8 cellular contexts compared by ENCODE assay signal in the genomic region with DNA sequence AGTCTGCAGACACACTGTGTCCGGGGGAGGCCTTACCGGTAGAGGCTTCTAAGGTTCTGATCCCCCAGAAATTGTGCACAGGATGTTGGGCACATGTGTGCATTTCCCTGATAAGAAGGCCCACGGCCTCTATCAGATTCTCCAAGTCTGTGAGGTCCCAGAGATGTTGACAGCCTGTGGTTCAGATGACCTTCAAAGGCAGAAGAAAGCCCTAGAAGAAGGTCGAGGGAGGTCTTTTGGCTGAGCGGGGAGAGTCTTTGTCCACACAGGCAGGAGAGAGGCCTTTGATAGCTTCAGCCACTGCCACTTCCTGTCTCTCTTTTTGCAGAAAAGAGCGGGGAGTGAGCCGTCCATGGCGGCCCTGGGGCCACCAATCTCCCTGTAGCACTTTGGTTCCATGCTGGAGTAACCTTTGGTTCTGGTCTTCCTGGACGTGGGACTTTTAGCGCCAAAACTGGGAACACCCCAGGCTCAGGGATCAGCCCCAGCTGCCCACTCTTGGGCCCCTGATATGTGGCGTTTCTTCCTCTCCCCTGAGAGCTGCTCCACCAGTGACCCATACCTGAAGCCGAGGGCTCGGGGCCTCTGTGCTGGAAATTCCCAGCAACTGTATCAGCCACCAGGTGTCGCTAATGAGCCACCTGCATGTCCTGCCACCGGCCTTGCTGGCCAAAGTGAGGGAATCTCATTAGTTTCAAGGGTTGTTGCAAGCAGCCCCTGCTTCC. TPM values are rescaled to one million over a fixed set of nuclear protein-coding genes. Genes with fewer than 3 reads are reported as not detected.
DNase-seq lines count a peak whose midpoint lies in the region; TF ChIP-seq lines count a peak whose summit lies in the region.

No MANE protein-coding gene starts in this region.

- H3K9me3 ChIP-seq in SK-N-SH = no peaks in the 10 kb centered on the region
- H3K9me3 ChIP-seq in ovary = no peaks in the 10 kb centered on the region
- no peaks in the 10 kb centered on the region for H3K9me3 ChIP-seq in transverse colon

- peak overlapping the region in 1 of 2 experiments; percentile 42; a peak in 1 of 4 replicates for H3K4me3 ChIP-seq in SK-N-SH (ENCODE audit: low read depth in 2 of 2, low read length in 1 of 2)
- H3K4me3 ChIP-seq in ovary = no peak overlapping the region
- H3K4me3 ChIP-seq in transverse colon = no peak overlapping the region

- CTCF ChIA-PET in SK-N-SH (lab: Yijun Ruan, JAX) = interaction anchor here (0.6 to 20.9 kb wide), 63 partner anchors 9 to 384 kb away, joined by 3 to 365 read pairs (median 5); partner anchors contain the start of genes KSR1 and LGALS9

- H3K4me1 ChIP-seq in SK-N-SH (ENCODE audit: control insufficient read depth in 1 of 2, insufficient read depth in 2 of 2, low read depth in 1 of 2, low read length in 1 of 2) = peaks cover 0 to under 1% of the 10 kb centered on the region in 2 experiments; a peak in 1 of 4 replicates
- H3K4me1 ChIP-seq in ovary (ENCODE audit: insufficient read depth) = peaks cover 4% of the 10 kb centered on the region
- peaks cover 0 to 19% (median 11%) of the 10 kb centered on the region in 4 donors for H3K4me1 ChIP-seq in transverse colon

- intact Hi-C loops in ovary (cut with DNase I) = loop anchor here (2.0 to 10.0 kb wide), 6 partner anchors 48 to 366 kb away; partner anchors contain the start of gene KSR1 (in 3 of the 4)
- intact Hi-C loops in transverse colon (cut with DNase I; ENCODE audit: low total_unique reads) = loop anchor here (2.0 to 10.0 kb wide), 2 partner anchors 48 to 368 kb away; no protein-coding TSS in a partner anchor

- H3K9ac ChIP-seq in SK-N-SH = no peak overlapping the region

- H3K36me3 ChIP-seq in SK-N-SH (replicated peaks in 1 of 2; ENCODE audit: control insufficient read depth in 1 of 2, insufficient read depth in 2 of 2, low read length in 1 of 2) (peaks cover 3 to 18% of the 10 kb centered on the region in 2 experiments), ovary (no peaks in the 10 kb centered on the region), transverse colon (peaks cover 0 to 5% (median 0%) of the 10 kb centered on the region in 4 donors)

- 49% methylated on average over 13 of the region's 15 CpGs for WGBS in SK-N-SH (ENCODE audit: low lambda C conversion rate)
- WGBS in ovary, 3 donors = 46 to 50% (median 48%) methylated on average over 15 of the region's 15 CpGs
- WGBS in transverse colon (ENCODE audit: low coverage in 1 of 2), 2 donors = 47% methylated on average over 15 of the region's 15 CpGs; no CpG with 5 or more reads in 1 of the 2 donors

- H4K20me1 ChIP-seq in SK-N-SH (ENCODE audit: insufficient read depth) = no peaks in the 10 kb centered on the region

- H3K4me2 ChIP-seq in SK-N-SH = no peak overlapping the region

- H3K79me2 ChIP-seq in SK-N-SH (ENCODE audit: insufficient read depth) = no peaks in the 10 kb centered on the region

- POLR2A ChIA-PET in SK-N-SH (lab: Yijun Ruan, JAX) = no interaction called here

- no peaks in the 10 kb centered on the region for H3K9me2 ChIP-seq in SK-N-SH

- peak; percentile 77 for TF ChIP-seq RAD21 in Ishikawa (IDR thresholded peaks at IDR 0.05; ENCODE audit: low read depth)
- peak; percentile 69 for TF ChIP-seq RAD21 in SK-N-SH (IDR thresholded peaks at IDR 0.05; ENCODE audit: low read length)

- peaks cover 4% of the 10 kb centered on the region for H3F3A ChIP-seq in SK-N-SH (replicated peaks; ENCODE audit: insufficient read depth)

- no peak for TF ChIP-seq POLR2A in ovary (IDR thresholded peaks at IDR 0.05)
- TF ChIP-seq POLR2A in transverse colon (IDR thresholded peaks at IDR 0.05) = no peak

- TF ChIP-seq EP300 in Ishikawa (IDR thresholded peaks at IDR 0.05; ENCODE audit: borderline replicate concordance) = no peak
- no peak for TF ChIP-seq EP300 in SK-N-SH (IDR thresholded peaks at IDR 0.05; ENCODE audit: borderline replicate concordance in 1 of 2, low read depth in 1 of 2, low read length in 1 of 2)
- TF ChIP-seq EP300 in ovary (IDR thresholded peaks at IDR 0.05) = no peak
- TF ChIP-seq EP300 in transverse colon (IDR thresholded peaks at IDR 0.05; ENCODE audit: low read depth) = no peak

- H3K27ac ChIP-seq in SK-N-SH (ENCODE audit: low read depth in 2 of 2, low read length in 1 of 2) = no peak overlapping the region
- no peak overlapping the region for H3K27ac ChIP-seq in ovary
- H3K27ac ChIP-seq in transverse colon = no peak overlapping the region

- H2AFZ ChIP-seq in SK-N-SH (ENCODE audit: low read depth) = no peak overlapping the region

- H3K27me3 ChIP-seq in SK-N-SH (ENCODE audit: insufficient read depth) = no peaks in the 10 kb centered on the region
- no peaks in the 10 kb centered on the region for H3K27me3 ChIP-seq in ovary
- no peaks in the 10 kb centered on the region for H3K27me3 ChIP-seq in transverse colon

- peak; percentile 73 for DNase-seq in ELR (ENCODE audit: low read depth)
- peak; percentile 87 for DNase-seq in SK-N-SH
- peak; percentile 71 for DNase-seq in activated naive CD4-positive, alpha-beta T cell treated with Interleukin-2 at 50 U/mL for 16 hours
- peak; percentile 76 for DNase-seq in glomerular visceral epithelial cell (ENCODE audit: extremely low spot score)
- DNase-seq in ovary = peak; percentile 59 to 81 (median 79)
- DNase-seq in transverse colon = peak; percentile 86
- no peak for DNase-seq in DMS79 (lab: John Stamatoyannopoulos, UW)

- TF ChIP-seq CTCF in SK-N-SH (IDR thresholded peaks at IDR 0.05) = peak; percentile 92
- TF ChIP-seq CTCF in ovary (IDR thresholded peaks at IDR 0.05) = peak; percentile 75 to 91 (median 88)
- TF ChIP-seq CTCF in transverse colon (IDR thresholded peaks at IDR 0.05) = peak; percentile 91 to 98 (median 97)

- in situ Hi-C loops in transverse colon (cut with MboI; ENCODE audit: low pct_ligation_motif_present in 1 of 4, low pct_unique_long_range_greater_than_20kb in 1 of 4, low sequenced_read_pairs in 3 of 4) = loop anchor here in 3 of 4 donors (5.0 to 25.0 kb wide), 7 partner anchors 49 to 368 kb away; partner anchors contain the start of gene LYRM9 (in 1 of the 3)

TF ChIP-seq in Ishikawa, 13 proteins besides CTCF, POLR2A, EP300 and RAD21 (continues in another document):
- no peak for TF ChIP-seq TAF1 (IDR thresholded peaks at IDR 0.05; ENCODE audit: low read depth)
- TF ChIP-seq CEBPB (IDR thresholded peaks at IDR 0.05) = no peak
- TF ChIP-seq TCF12 (IDR thresholded peaks at IDR 0.05; ENCODE audit: low read depth) = no peak
- TF ChIP-seq, protein P1, sequence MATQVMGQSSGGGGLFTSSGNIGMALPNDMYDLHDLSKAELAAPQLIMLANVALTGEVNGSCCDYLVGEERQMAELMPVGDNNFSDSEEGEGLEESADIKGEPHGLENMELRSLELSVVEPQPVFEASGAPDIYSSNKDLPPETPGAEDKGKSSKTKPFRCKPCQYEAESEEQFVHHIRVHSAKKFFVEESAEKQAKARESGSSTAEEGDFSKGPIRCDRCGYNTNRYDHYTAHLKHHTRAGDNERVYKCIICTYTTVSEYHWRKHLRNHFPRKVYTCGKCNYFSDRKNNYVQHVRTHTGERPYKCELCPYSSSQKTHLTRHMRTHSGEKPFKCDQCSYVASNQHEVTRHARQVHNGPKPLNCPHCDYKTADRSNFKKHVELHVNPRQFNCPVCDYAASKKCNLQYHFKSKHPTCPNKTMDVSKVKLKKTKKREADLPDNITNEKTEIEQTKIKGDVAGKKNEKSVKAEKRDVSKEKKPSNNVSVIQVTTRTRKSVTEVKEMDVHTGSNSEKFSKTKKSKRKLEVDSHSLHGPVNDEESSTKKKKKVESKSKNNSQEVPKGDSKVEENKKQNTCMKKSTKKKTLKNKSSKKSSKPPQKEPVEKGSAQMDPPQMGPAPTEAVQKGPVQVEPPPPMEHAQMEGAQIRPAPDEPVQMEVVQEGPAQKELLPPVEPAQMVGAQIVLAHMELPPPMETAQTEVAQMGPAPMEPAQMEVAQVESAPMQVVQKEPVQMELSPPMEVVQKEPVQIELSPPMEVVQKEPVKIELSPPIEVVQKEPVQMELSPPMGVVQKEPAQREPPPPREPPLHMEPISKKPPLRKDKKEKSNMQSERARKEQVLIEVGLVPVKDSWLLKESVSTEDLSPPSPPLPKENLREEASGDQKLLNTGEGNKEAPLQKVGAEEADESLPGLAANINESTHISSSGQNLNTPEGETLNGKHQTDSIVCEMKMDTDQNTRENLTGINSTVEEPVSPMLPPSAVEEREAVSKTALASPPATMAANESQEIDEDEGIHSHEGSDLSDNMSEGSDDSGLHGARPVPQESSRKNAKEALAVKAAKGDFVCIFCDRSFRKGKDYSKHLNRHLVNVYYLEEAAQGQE (IDR thresholded peaks at IDR 0.05; ENCODE audit: low read depth) = no peak

TF ChIP-seq in SK-N-SH, 30 proteins besides CTCF, POLR2A, EP300 and RAD21:
- TF ChIP-seq IRF3 (IDR thresholded peaks at IDR 0.05; ENCODE audit: low read depth, low read length) (no peak), FOXM1 (IDR thresholded peaks at IDR 0.05; ENCODE audit: low read depth) (no peak), CHD2 (IDR thresholded peaks at IDR 0.05; ENCODE audit: low read length, partially characterized antibody) (no peak), FOXJ3 (CRISPR knock-in tag; IDR thresholded peaks at IDR 0.05) (no peak), SMC3 (IDR thresholded peaks at IDR 0.05; ENCODE audit: low read depth, low read length) (peak; percentile 85)
- TF ChIP-seq, protein P2, sequence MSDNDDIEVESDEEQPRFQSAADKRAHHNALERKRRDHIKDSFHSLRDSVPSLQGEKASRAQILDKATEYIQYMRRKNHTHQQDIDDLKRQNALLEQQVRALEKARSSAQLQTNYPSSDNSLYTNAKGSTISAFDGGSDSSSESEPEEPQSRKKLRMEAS (IDR thresholded peaks at IDR 0.05; ENCODE audit: low read depth) = no peak
TF ChIP-seq in SK-N-SH: peak in this region for 1.

RNA-seq across cellular contexts. Expression of gene LGALS9, which starts 28.1 kb away (rescaled TPM):
- polyA plus RNA-seq in SK-N-SH (2012; rRNA removed) (0.21 and 0.37 TPM in 2 replicates), ovary (10 to 100 TPM; 23.3 to 62.8 TPM)
- polyA plus RNA-seq in SK-N-SH (2012; cell fraction: cytosol; rRNA removed) = 0.07 TPM in 1 of 2 replicates, not detected in the other
- polyA plus RNA-seq in SK-N-SH (2012; cell fraction: nucleus; rRNA removed) = 0.66 and 0.68 TPM in 2 replicates
- total RNA-seq in ovary (10 to 100 TPM in 5 of 7 donors, 1 to 10 TPM in 2; 9.0 to 38.3 (median 16.6) TPM), transverse colon (100 to 1,000 TPM; 245 to 463 (median 368) TPM)

Comparison
In these comparisons a context has a peak if more than half of its experiments do, and no peak if none do; other contexts are left out.
1. RNA of gene LGALS9, which starts 28.1 kb away (total RNA-seq): 245 to 463 TPM in transverse colon; 9.0 to 38.3 TPM in ovary; every median in the first group is over 4 times any median in the second.
2. Peak in every context shown above with its lines, with median percentiles within 50 percentile points of each other: CTCF ChIP-seq.